Comparison of ENCODE assay signal across 12 cellular contexts in the genomic region with DNA sequence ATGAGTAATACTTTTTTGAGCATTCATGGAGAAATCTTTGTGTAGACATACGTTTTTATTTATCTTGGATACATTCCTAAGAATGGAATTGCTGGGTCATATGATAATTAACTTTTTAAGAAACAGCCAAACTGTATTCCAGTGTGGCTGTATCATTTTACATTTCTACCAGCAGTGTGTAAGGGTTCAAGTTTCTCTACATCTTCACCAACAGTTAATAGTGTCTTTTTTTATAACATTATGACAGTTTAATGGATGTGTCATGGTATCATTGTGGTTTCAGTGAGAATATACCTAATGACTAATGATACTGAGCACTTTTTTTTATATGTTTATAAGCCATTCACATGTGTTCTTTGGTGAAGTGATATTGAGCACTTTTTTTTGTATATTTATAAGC. TPM values are rescaled to one million over a fixed set of nuclear protein-coding genes. Genes with fewer than 3 reads are reported as not detected.
A peak's percentile ranks its signal among the peaks of the same experiment; 100 is the strongest.
DNase-seq lines count a peak whose midpoint lies in the region; ATAC-seq and TF ChIP-seq lines count a peak whose summit lies in the region.
"Had no signal": no experiment of that assay in that cellular context is flagged by ENCODE, and none has a peak within 500 bp of the region (broad histone marks: within the 10 kb centered on the region; RNA-seq: fewer than 3 reads in every experiment).

No MANE protein-coding gene starts in this region.

- intact Hi-C loops in PC-3 (cut with micrococcal nuclease), result loop anchor here (1.0 to 2.0 kb wide), 3 partner anchors 11 to 50 kb away; no protein-coding TSS in a partner anchor

- peaks cover 93% of the 10 kb centered on the region for H3K79me2 ChIP-seq in PC-3 (ENCODE audit: low read length)

- no peak overlapping the region for H3K4me3 Mint-ChIP-seq in activated T-cell treated with anti-CD3 and anti-CD28 coated beads, Interleukin-2, amount 50 U/mL, for 72 hours
- H3K4me3 Mint-ChIP-seq: CD14-positive monocyte, endodermal cell had no signal

- no peak for DNase-seq in activated T-cell treated with anti-CD3 and anti-CD28 coated beads, Interleukin-2, amount 50 U/mL, for 72 hours
- no peak for DNase-seq in activated T-cell treated with anti-CD3 and anti-CD28 coated beads, Interleukin-2, amount 50 U/mL, for 48 hours
- DNase-seq in PC-3 (peak; percentile 95), epithelial cell of esophagus (ENCODE audit: low read depth) (peak; percentile 73), SHP77 (lab: John Stamatoyannopoulos, UW) (no peak)
- DNase-seq in stimulated activated naive CD8-positive, alpha-beta T cell treated with anti-CD3 and anti-CD28 coated beads, Interleukin-15, Interleukin-2, amounts not matched to agents 100 U/mL and 50 U/mL, for 24 hours, result no peak
- DNase-seq: endodermal cell, left ventricle myocardium inferior had no signal

- no peaks in the 10 kb centered on the region for H3K9me3 Mint-ChIP-seq in activated T-cell treated with anti-CD3 and anti-CD28 coated beads, Interleukin-2, amount 50 U/mL, for 72 hours
- H3K9me3 Mint-ChIP-seq: CD14-positive monocyte, endodermal cell had no signal

- H2AFZ ChIP-seq in PC-3 (ENCODE audit: low read length), result no peak overlapping the region

- CTCF ChIA-PET in PC-3 (lab: Charles Lee), result no interaction called here

- H3K4me1 Mint-ChIP-seq in activated T-cell treated with anti-CD3 and anti-CD28 coated beads, Interleukin-2, amount 50 U/mL, for 72 hours (ENCODE audit: low read depth), result peaks cover 69% of the 10 kb centered on the region

- no peaks in the 10 kb centered on the region for H3K27me3 ChIP-seq in PC-3 (ENCODE audit: low read length)

- no peaks in the 10 kb centered on the region for H3K9me2 ChIP-seq in PC-3 (replicated peaks; ENCODE audit: low read length)

- peak overlapping the region; percentile 76; the same call in 1 of the 2 replicates for H3K4me2 ChIP-seq in PC-3 (ENCODE audit: low read length)

- no peak overlapping the region for H3K9ac ChIP-seq in PC-3 (ENCODE audit: low read length)

- H3F3A ChIP-seq in PC-3 (ENCODE audit: low read length, unreplicated experiment), result no peaks in the 10 kb centered on the region

- H3K36me3 Mint-ChIP-seq in activated T-cell treated with anti-CD3 and anti-CD28 coated beads, Interleukin-2, amount 50 U/mL, for 72 hours (ENCODE audit: insufficient read depth in 2 of 2), result peaks cover 0 to 2% of the 10 kb centered on the region in 2 donors
- H3K36me3 Mint-ChIP-seq: CD14-positive monocyte had no signal

- BruUV-seq in PC-3 (replicated peaks; lab: Mats Ljungman, UMichigan), result no TSS peak

- H3K36me3 ChIP-seq in PC-3 (ENCODE audit: low read depth, low read length), result no peaks in the 10 kb centered on the region
- H3K36me3 ChIP-seq: left ventricle myocardium inferior, prostate gland had no signal

- peak; percentile 54 to 62 for ATAC-seq in activated T-cell treated with anti-CD3 and anti-CD28 coated beads, Interleukin-2, amount 50 U/mL, for 72 hours (replicated peaks in 1 of 2)
- ATAC-seq in PC-3 (peak; percentile 96), HG03097 (IDR thresholded peaks at IDR 0.05; ENCODE audit: low FRiP score, unreplicated experiment) (no peak), HG03095 (IDR thresholded peaks at IDR 0.05; ENCODE audit: unreplicated experiment) (no peak)
- ATAC-seq in stimulated activated naive CD8-positive, alpha-beta T cell treated with anti-CD3 and anti-CD28 coated beads, Interleukin-15, Interleukin-2, amounts not matched to agents 100 U/mL and 50 U/mL, for 24 hours, result peak; percentile 90

- TF ChIP-seq CTCF in PC-3 (conservative IDR thresholded peaks at IDR 0.05; ENCODE audit: low read depth, low read length) (no peak), epithelial cell of esophagus (IDR thresholded peaks at IDR 0.05; ENCODE audit: insufficient read depth, low read depth, low read length, missing control alignments) (no peak)

- H3K27ac ChIP-seq in PC-3 (ENCODE audit: low read length), result peak overlapping the region; percentile 80
- H3K27ac ChIP-seq: left ventricle myocardium inferior, prostate gland had no signal

- POLR2A ChIA-PET in PC-3 (lab: Charles Lee; ENCODE audit: unreplicated experiment), result interaction anchor here (0.7 kb wide), 1 partner anchor 186 kb away, joined by 8 read pairs; no protein-coding TSS in a partner anchor

- H3K4me1 ChIP-seq in PC-3 (ENCODE audit: insufficient read depth, low read length), result peaks cover 47% of the 10 kb centered on the region
- H3K4me1 ChIP-seq: prostate gland had no signal

- H3K9me3 ChIP-seq in PC-3 (ENCODE audit: low read length), result no peaks in the 10 kb centered on the region
- H3K9me3 ChIP-seq: prostate gland had no signal

- H4K20me1 ChIP-seq in PC-3 (ENCODE audit: low read length), result peaks cover 48% of the 10 kb centered on the region; the same call in 1 of the 2 replicates

- H3K27ac Mint-ChIP-seq in activated T-cell treated with anti-CD3 and anti-CD28 coated beads, Interleukin-2, amount 50 U/mL, for 72 hours, result no peak overlapping the region
- H3K27ac Mint-ChIP-seq: endodermal cell had no signal

- no peak overlapping the region for H3K4me3 ChIP-seq in PC-3 (ENCODE audit: low read length)
- H3K4me3 ChIP-seq in epithelial cell of esophagus (ENCODE audit: low read length), result no peak overlapping the region
- H3K4me3 ChIP-seq: left ventricle myocardium inferior, prostate gland had no signal

- H3K27me3 Mint-ChIP-seq in activated T-cell treated with anti-CD3 and anti-CD28 coated beads, Interleukin-2, amount 50 U/mL, for 72 hours (ENCODE audit: low read depth), result no peaks in the 10 kb centered on the region

RNA-seq across cellular contexts. Expression of gene NIPBL, which starts 52.4 kb away (rescaled TPM):
- total RNA-seq in activated T-cell treated with anti-CD3 and anti-CD28 coated beads, Interleukin-2, amount 50 U/mL, for 72 hours, result 10 to 100 TPM; 56.3 to 60.9 TPM
- 16.8 and 24.8 TPM in 2 replicates for total RNA-seq in PC-3 (2014; rRNA removed)

Comparison
In these comparisons a context has a peak if more than half of its experiments do, and no peak if none do; other contexts are left out.
1. ATAC-seq: peak in activated T-cell treated with anti-CD3 and anti-CD28 coated beads, Interleukin-2, amount 50 U/mL, for 72 hours (2 of 2), PC-3 (single experiment) and stimulated activated naive CD8-positive, alpha-beta T cell treated with anti-CD3 and anti-CD28 coated beads, Interleukin-15, Interleukin-2, amounts not matched to agents 100 U/mL and 50 U/mL, for 24 hours (single experiment); none in HG03097 (single experiment) and HG03095 (single experiment).
2. DNase-seq: peak in PC-3 (single experiment) and epithelial cell of esophagus (single experiment); none in activated T-cell treated with anti-CD3 and anti-CD28 coated beads, Interleukin-2, amount 50 U/mL, for 72 hours (0 of 2), activated T-cell treated with anti-CD3 and anti-CD28 coated beads, Interleukin-2, amount 50 U/mL, for 48 hours (0 of 2), stimulated activated naive CD8-positive, alpha-beta T cell treated with anti-CD3 and anti-CD28 coated beads, Interleukin-15, Interleukin-2, amounts not matched to agents 100 U/mL and 50 U/mL, for 24 hours (single experiment) and SHP77 (0 of 2).